ENCODE assay signal across 20 cellular contexts in genomic region chr5:73997936-73998335, GRCh38.
A peak's percentile ranks its signal among the peaks of the same experiment; 100 is the strongest.
DNase-seq lines count a peak whose midpoint lies in the region; ATAC-seq and TF ChIP-seq lines count a peak whose summit lies in the region.
"Had no signal": no experiment of that assay in that cellular context is flagged by ENCODE, and none has a peak within 500 bp of the region (broad histone marks: within the 10 kb centered on the region; RNA-seq: fewer than 3 reads in every experiment).

No MANE protein-coding gene starts in this region.

- intact Hi-C loops in esophagus muscularis mucosa (cut with DNase I), result no loop called here

- no peak for TF ChIP-seq EP300 in esophagus muscularis mucosa (IDR thresholded peaks at IDR 0.05)

- no peak for TF ChIP-seq CTCF in esophagus muscularis mucosa (IDR thresholded peaks at IDR 0.05)

- H3K27ac Mint-ChIP-seq in T-helper 17 cell, result no peak overlapping the region
- H3K27ac Mint-ChIP-seq: activated naive CD4-positive, alpha-beta T cell treated with anti-CD3 and anti-CD28 coated beads for 36 hours; natural killer cell; T-cell had no signal

- TF ChIP-seq POLR2A in esophagus muscularis mucosa (IDR thresholded peaks at IDR 0.05; ENCODE audit: low read depth), result no peak

- no peaks in the 10 kb centered on the region for H3K36me3 Mint-ChIP-seq in T-helper 17 cell (ENCODE audit: low read depth)
- H3K36me3 Mint-ChIP-seq: natural killer cell, T-cell had no signal

- no peaks in the 10 kb centered on the region; the same call in 1 of the 2 replicates for H3K9me3 ChIP-seq in SJCRH30 (replicated peaks)
- no peaks in the 10 kb centered on the region for H3K9me3 ChIP-seq in esophagus muscularis mucosa
- H3K9me3 ChIP-seq in T-helper 17 cell (ENCODE audit: control insufficient read depth, low read length, poor library complexity, severe bottlenecking), result no peaks in the 10 kb centered on the region
- H3K9me3 ChIP-seq: mucosa of descending colon, tibial artery had no signal

- peak overlapping the region; percentile 15; the same call in 1 of the 2 replicates for H3K4me3 ChIP-seq in SJCRH30
- no peak overlapping the region for H3K4me3 ChIP-seq in esophagus muscularis mucosa
- H3K4me3 ChIP-seq: mucosa of descending colon, tibial artery had no signal

- H3K27ac ChIP-seq in SJCRH30 (peak overlapping the region; percentile 91), esophagus muscularis mucosa (replicated peaks in 1 of 4) (no peak overlapping the region)
- H3K27ac ChIP-seq: KMS-11, tibial artery had no signal

- H3K4me3 Mint-ChIP-seq in T-helper 17 cell, result no peak overlapping the region
- H3K4me3 Mint-ChIP-seq: activated naive CD4-positive, alpha-beta T cell treated with anti-CD3 and anti-CD28 coated beads for 36 hours; natural killer cell; T-cell had no signal

- peaks cover 35% of the 10 kb centered on the region for H3K27me3 Mint-ChIP-seq in T-helper 17 cell

- H3K4me1 Mint-ChIP-seq in T-helper 17 cell, result no peaks in the 10 kb centered on the region
- H3K4me1 Mint-ChIP-seq: natural killer cell, T-cell had no signal

- peaks cover 33% of the 10 kb centered on the region for H3K4me1 ChIP-seq in SJCRH30
- H3K4me1 ChIP-seq in esophagus muscularis mucosa, result no peaks in the 10 kb centered on the region
- H3K4me1 ChIP-seq: tibial artery had no signal

- no peaks in the 10 kb centered on the region for H3K27me3 ChIP-seq in SJCRH30
- no peaks in the 10 kb centered on the region for H3K27me3 ChIP-seq in esophagus muscularis mucosa
- H3K27me3 ChIP-seq: tibial artery had no signal

- DNase-seq in M059J (ENCODE audit: low read depth), result peak; percentile 18
- DNase-seq in SJCRH30, result no peak
- DNase-seq in esophagus muscularis mucosa (ENCODE audit: extremely low spot score), result peak; percentile 12
- peak; percentile 45 for DNase-seq in renal cortical epithelial cell (ENCODE audit: low read depth)
- DNase-seq in mesenteric fat pad (ENCODE audit: low spot score), result no peak
- DNase-seq in occipital lobe (lab: John Stamatoyannopoulos, UW), result no peak
- no peak for DNase-seq in T-helper 17 cell
- DNase-seq: activated CD4-positive, alpha-beta T cell treated with anti-CD3 and anti-CD28 coated beads, Interleukin-2, amount 50 U/mL, for 4 hours; activated naive CD4-positive, alpha-beta T cell treated with anti-CD3 and anti-CD28 coated beads for 36 hours; C1 segment of cervical spinal cord; H7; mucosa of descending colon; natural killer cell; NCI-H2029 treated with DMSO at 0.1 percent for 48 hours; NCI-H524 treated with DMSO at 0.1 percent for 48 hours; stimulated activated CD4-positive, alpha-beta T cell treated with anti-CD3 and anti-CD28 coated beads, Interleukin-15, amount 100 ng/mL, for 24 hours; stimulated activated CD4-positive, alpha-beta T cell treated with anti-CD3 and anti-CD28 coated beads, Interleukin-4, amount 100 ng/mL, for 4 hours; T-cell; tibial artery had no signal

- no peak for ATAC-seq in T-helper 17 cell
- ATAC-seq: mucosa of descending colon, natural killer cell, T-cell had no signal

- H3K36me3 ChIP-seq in SJCRH30, result no peaks in the 10 kb centered on the region
- H3K36me3 ChIP-seq in esophagus muscularis mucosa, result no peaks in the 10 kb centered on the region
- H3K36me3 ChIP-seq: tibial artery had no signal

Comparison
In these comparisons a context has a peak if more than half of its experiments do, and no peak if none do; other contexts are left out.
1. DNase-seq: peak in M059J (single experiment), esophagus muscularis mucosa (single experiment) and renal cortical epithelial cell (single experiment); none in SJCRH30 (0 of 2), mesenteric fat pad (single experiment), occipital lobe (single experiment) and T-helper 17 cell (0 of 3).